In genomic region chr7:158432369-158433270, GRCh38 we compare ENCODE assay signal across 10 cellular contexts.
DNase-seq lines count a peak whose midpoint lies in the region; ATAC-seq and TF ChIP-seq lines count a peak whose summit lies in the region.
"Had no signal": no experiment of that assay in that cellular context is flagged by ENCODE, and none has a peak within 500 bp of the region (broad histone marks: within the 10 kb centered on the region; RNA-seq: fewer than 3 reads in every experiment).

No MANE protein-coding gene starts in this region.

- H3K27me3 Mint-ChIP-seq in nephron progenitor cell (ENCODE audit: low read depth, poor library complexity) (peaks cover 16% of the 10 kb centered on the region), endothelial cell (ENCODE audit: unreplicated experiment) (peaks cover 15% of the 10 kb centered on the region)

- H3K36me3 Mint-ChIP-seq in nephron progenitor cell (ENCODE audit: low read depth): no peaks in the 10 kb centered on the region
- peaks cover 27% of the 10 kb centered on the region for H3K36me3 Mint-ChIP-seq in endothelial cell (ENCODE audit: low read depth, unreplicated experiment)

- peak; percentile 97 for DNase-seq in DMS153 treated with DMSO at 0.1 percent for 48 hours (lab: John Stamatoyannopoulos, UW; ENCODE audit: unreplicated experiment)
- DNase-seq in NCI-H1930 (lab: John Stamatoyannopoulos, UW): peak; percentile 69 to 78
- DNase-seq in astrocyte of the hippocampus (ENCODE audit: low read depth, low spot score): peak; percentile 19
- DNase-seq in nephron progenitor cell: peak; percentile 66
- DNase-seq in endothelial cell (ENCODE audit: low spot score): no peak
- DNase-seq: activated CD4-positive, alpha-beta T cell treated with anti-CD3 and anti-CD28 coated beads for 1 hour; stimulated activated naive CD4-positive, alpha-beta T cell had no signal

- no peak for TF ChIP-seq POLR2A in GM18505 (IDR thresholded peaks at IDR 0.05; ENCODE audit: borderline replicate concordance, extremely low read depth, insufficient read depth, insufficient read length)

- H3K4me1 Mint-ChIP-seq in nephron progenitor cell: peaks cover 54% of the 10 kb centered on the region
- H3K4me1 Mint-ChIP-seq in endothelial cell (ENCODE audit: unreplicated experiment): no peaks in the 10 kb centered on the region

- H3K9me3 Mint-ChIP-seq in nephron progenitor cell (peaks cover 20% of the 10 kb centered on the region), endothelial cell (ENCODE audit: unreplicated experiment) (peaks cover 46% of the 10 kb centered on the region)

- ATAC-seq in HG02798 (IDR thresholded peaks at IDR 0.05; ENCODE audit: poor library complexity, unreplicated experiment) (no peak), GM18907 (IDR thresholded peaks at IDR 0.05; ENCODE audit: unreplicated experiment) (no peak), GM18505 (IDR thresholded peaks at IDR 0.05; ENCODE audit: unreplicated experiment) (no peak)

- H3K4me3 Mint-ChIP-seq in nephron progenitor cell (peak overlapping the region; percentile 20), endothelial cell (ENCODE audit: unreplicated experiment) (no peak overlapping the region)

- H3K27ac Mint-ChIP-seq in nephron progenitor cell (peak overlapping the region; percentile 75), endothelial cell (ENCODE audit: unreplicated experiment) (no peak overlapping the region)

- no peak for TF ChIP-seq CTCF in nephron progenitor cell (IDR thresholded peaks at IDR 0.05)
- TF ChIP-seq CTCF in endothelial cell (IDR thresholded peaks at IDR 0.05; ENCODE audit: unreplicated experiment): no peak
